ENCODE assay signal across 9 cellular contexts in the genomic region with DNA sequence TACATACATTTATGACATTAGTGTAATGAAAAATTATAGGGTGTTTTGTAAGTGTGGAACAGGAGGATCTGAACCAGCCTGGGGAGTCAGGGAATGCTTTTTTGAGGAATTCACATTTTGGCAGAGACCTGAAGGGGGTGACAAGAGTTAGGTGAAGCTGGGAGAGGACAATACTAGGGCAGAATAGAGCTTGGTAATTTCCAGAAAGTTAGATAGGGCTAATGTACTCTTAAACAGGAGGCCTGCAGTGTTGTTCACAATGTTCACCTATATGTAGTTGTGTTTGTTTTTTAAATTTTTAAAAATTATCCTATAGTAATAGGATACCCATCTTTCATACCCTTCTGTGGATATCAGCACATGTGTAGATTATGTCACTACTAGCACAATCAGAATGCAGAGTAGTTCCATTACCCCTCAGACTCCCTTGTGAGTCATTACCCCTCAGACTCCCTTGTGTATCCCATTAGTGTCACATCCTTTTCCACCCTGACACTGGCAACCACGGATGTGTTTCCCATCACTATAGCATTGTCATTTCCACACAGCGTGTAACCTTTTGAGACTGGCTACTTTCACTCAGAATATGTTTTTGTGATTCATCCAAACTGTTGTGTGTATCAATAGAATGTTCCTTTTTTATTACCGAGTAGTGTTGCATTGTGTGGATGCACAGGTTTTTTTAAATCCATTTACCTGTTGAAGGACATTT. TPM values are rescaled to one million over a fixed set of nuclear protein-coding genes. Genes with fewer than 3 reads are reported as not detected.
A peak's percentile ranks its signal among the peaks of the same experiment; 100 is the strongest.
DNase-seq lines count a peak whose midpoint lies in the region; ATAC-seq and TF ChIP-seq lines count a peak whose summit lies in the region.
"Had no signal": no experiment of that assay in that cellular context is flagged by ENCODE, and none has a peak within 500 bp of the region (broad histone marks: within the 10 kb centered on the region; RNA-seq: fewer than 3 reads in every experiment).

No MANE protein-coding gene starts in this region.

- no peaks in the 10 kb centered on the region for H3K79me2 ChIP-seq in hepatocyte

- intact Hi-C loops in heart left ventricle (cut with DNase I) = no loop called here
- intact Hi-C loops in left ventricle myocardium superior (cut with micrococcal nuclease) = no loop called here
- intact Hi-C loops in Calu3 (cut with micrococcal nuclease; ENCODE audit: unreplicated experiment) = no loop called here

- CTCF ChIA-PET in Calu3 (lab: Charles Lee) = no interaction called here

- no peak for DNase-seq in heart left ventricle
- no peak for DNase-seq in left ventricle myocardium superior
- DNase-seq in SW480 (ENCODE audit: low spot score) = peak; percentile 79
- DNase-seq in hepatocyte (ENCODE audit: low spot score) = peak; percentile 8
- no peak for DNase-seq in Calu3
- no peak for DNase-seq in NCI-H1694 treated with DMSO at 0.1 percent for 48 hours (lab: John Stamatoyannopoulos, UW)
- no peak for DNase-seq in UCSD-AML1 (lab: John Stamatoyannopoulos, UW; ENCODE audit: unreplicated experiment)
- DNase-seq: NCI-H2029 had no signal

- WGBS in heart left ventricle, 4 donors = 52 to 59% (median 57%) methylated on average over 3 of the region's 3 CpGs
- 86% methylated on average over 3 of the region's 3 CpGs for WGBS in hepatocyte (ENCODE audit: low lambda C conversion rate, missing lambda C conversion rate)

- no peak for TF ChIP-seq CTCF in heart left ventricle (IDR thresholded peaks at IDR 0.05)
- no peak for TF ChIP-seq CTCF in hepatocyte (IDR thresholded peaks at IDR 0.05; ENCODE audit: poor library complexity)
- TF ChIP-seq CTCF in Calu3 (IDR thresholded peaks at IDR 0.05; ENCODE audit: unreplicated experiment) = no peak

- H3K4me1 ChIP-seq in heart left ventricle (peaks cover 0 to 33% (median 10%) of the 10 kb centered on the region in 12 donors), hepatocyte (ENCODE audit: insufficient read depth) (no peaks in the 10 kb centered on the region)

- H3K27ac ChIP-seq in heart left ventricle = no peak overlapping the region
- H3K27ac ChIP-seq in hepatocyte = no peak overlapping the region

- H3K27ac Mint-ChIP-seq in Calu3 (ENCODE audit: unreplicated experiment) = no peak overlapping the region

- no peak overlapping the region for H3K4me2 ChIP-seq in hepatocyte

- no peaks in the 10 kb centered on the region for H3K9me3 Mint-ChIP-seq in Calu3 (ENCODE audit: low read depth, unreplicated experiment)

- no peaks in the 10 kb centered on the region for H3K4me1 Mint-ChIP-seq in Calu3 (ENCODE audit: low read depth, unreplicated experiment)

- no peaks in the 10 kb centered on the region for H3K27me3 Mint-ChIP-seq in Calu3 (ENCODE audit: unreplicated experiment)

- no peak overlapping the region for H3K4me3 Mint-ChIP-seq in Calu3 (ENCODE audit: low read depth, unreplicated experiment)

- H3K9me2 ChIP-seq in hepatocyte (replicated peaks; ENCODE audit: insufficient read depth) = no peaks in the 10 kb centered on the region

- no peak overlapping the region for H3K4me3 ChIP-seq in heart left ventricle
- no peak overlapping the region for H3K4me3 ChIP-seq in hepatocyte

- H2AFZ ChIP-seq in hepatocyte = no peak overlapping the region

- no TSS peak for BruUV-seq in Calu3 (replicated peaks; lab: Mats Ljungman, UMichigan)

- H3K36me3 Mint-ChIP-seq in Calu3 (ENCODE audit: insufficient read depth, unreplicated experiment) = no peaks in the 10 kb centered on the region

- H3K36me3 ChIP-seq in heart left ventricle (peaks cover 0 to 5% (median 0%) of the 10 kb centered on the region in 9 donors), hepatocyte (replicated peaks; ENCODE audit: insufficient read depth, low read depth) (no peaks in the 10 kb centered on the region)

- H3K9me3 ChIP-seq in heart left ventricle = no peaks in the 10 kb centered on the region
- no peaks in the 10 kb centered on the region for H3K9me3 ChIP-seq in hepatocyte (ENCODE audit: low read depth)

- no peak for TF ChIP-seq POLR2A in heart left ventricle (IDR thresholded peaks at IDR 0.05)

- H3K27me3 ChIP-seq in heart left ventricle (no peaks in the 10 kb centered on the region), hepatocyte (no peaks in the 10 kb centered on the region)

- H4K20me1 ChIP-seq in hepatocyte (ENCODE audit: insufficient read depth, poor library complexity, severe bottlenecking) = no peaks in the 10 kb centered on the region

- peak in 3 of 4 donors; percentile 54 to 73 (median 62) for ATAC-seq in heart left ventricle
- no peak for ATAC-seq in left ventricle myocardium superior
- ATAC-seq in GM18519 (IDR thresholded peaks at IDR 0.05; ENCODE audit: low FRiP score, unreplicated experiment) = no peak

RNA-seq across cellular contexts. Expression of a gene that starts 43.1 kb away (rescaled TPM):
- total RNA-seq in heart left ventricle (10 to 100 TPM; 30.7 to 67.0 (median 44.6) TPM), left ventricle myocardium superior (72.5 TPM), hepatocyte (19.5 and 28.2 TPM in 2 replicates), Calu3 (2022) (8.7 and 8.9 TPM in 2 replicates)
- polyA plus RNA-seq in heart left ventricle (10 to 100 TPM; 25.6 to 31.7 TPM), hepatocyte (23.6 and 25.7 TPM in 2 replicates)

Comparison
In these comparisons a context has a peak if more than half of its experiments do, and no peak if none do; other contexts are left out.
1. ATAC-seq: peak in heart left ventricle (3 of 4); none in left ventricle myocardium superior (single experiment) and GM18519 (single experiment).
2. DNase-seq: peak in SW480 (single experiment) and hepatocyte (single experiment); none in heart left ventricle (0 of 5), left ventricle myocardium superior (single experiment), Calu3 (single experiment), NCI-H1694 treated with DMSO at 0.1 percent for 48 hours (single experiment) and UCSD-AML1 (single experiment).